ENCODE assay signal across 1 cellular context in genomic region chr20:36835453-36836198, GRCh38.
TF ChIP-seq lines count a peak whose summit lies in the region.

No MANE protein-coding gene starts in this region.

TF ChIP-seq in H1, 55 proteins besides CTCF, POLR2A, EP300 and RAD21:
- TF ChIP-seq KDM5A (IDR thresholded peaks at IDR 0.05; ENCODE audit: low read length) (no peak), SP1 (IDR thresholded peaks at IDR 0.05; ENCODE audit: low read depth, low read length) (0 out of 2 replicates have a peak, but pooled peaks have one; percentile 45), CHD2 (IDR thresholded peaks at IDR 0.05; ENCODE audit: low read length) (0 out of 2 replicates have a peak, but pooled peaks have one; percentile 36), RNF2 (IDR thresholded peaks at IDR 0.05; ENCODE audit: borderline replicate concordance, low read depth, low read length, missing control alignments, poor library complexity, severe bottlenecking) (no peak), CHD1 (IDR thresholded peaks at IDR 0.05; ENCODE audit: low read depth, low read length) (no peak), TAF1 (IDR thresholded peaks at IDR 0.05; ENCODE audit: low read depth, low read length) (peak; percentile 47; the same call in 1 of the 2 replicates), SP2 (IDR thresholded peaks at IDR 0.05; ENCODE audit: low read length) (no peak), POLR2AphosphoS5 (IDR thresholded peaks at IDR 0.05; ENCODE audit: low read depth, low read length) (peak; percentile 66; the same call in 1 of the 2 replicates), BRCA1 (IDR thresholded peaks at IDR 0.05; ENCODE audit: low read depth, low read length) (no peak), CHD7 (IDR thresholded peaks at IDR 0.05; ENCODE audit: insufficient replicate concordance, low read length) (no peak), JUND (IDR thresholded peaks at IDR 0.05; ENCODE audit: low read length) (peak; percentile 59), USF2 (IDR thresholded peaks at IDR 0.05; ENCODE audit: low read length) (no peak), E2F6 (IDR thresholded peaks at IDR 0.05) (peak; percentile 49)
- TF ChIP-seq, protein P1, sequence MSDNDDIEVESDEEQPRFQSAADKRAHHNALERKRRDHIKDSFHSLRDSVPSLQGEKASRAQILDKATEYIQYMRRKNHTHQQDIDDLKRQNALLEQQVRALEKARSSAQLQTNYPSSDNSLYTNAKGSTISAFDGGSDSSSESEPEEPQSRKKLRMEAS (IDR thresholded peaks at IDR 0.05), result peak; percentile 37; the same call in 1 of the 2 replicates
TF ChIP-seq in H1: peak in this region for 7.
